ENCODE assay signal across 14 cellular contexts in the genomic region with DNA sequence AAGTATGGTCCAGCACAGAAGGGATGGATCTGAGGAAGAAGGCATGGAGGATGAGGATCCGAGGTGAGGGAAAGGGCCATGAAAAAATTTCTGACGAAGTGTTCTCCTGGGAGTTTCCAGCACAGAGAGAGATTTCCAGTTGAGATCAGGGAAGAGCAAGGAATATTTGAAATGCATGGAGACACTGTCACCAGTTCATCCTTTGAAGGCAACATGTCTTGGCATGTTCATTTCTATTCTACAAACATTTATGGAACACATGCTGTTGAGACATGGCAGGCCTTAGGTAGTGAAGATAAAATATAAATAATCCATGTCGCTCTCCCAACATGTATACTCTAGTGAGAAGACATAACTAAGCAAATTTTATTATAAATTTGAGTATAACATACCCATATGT.
"Had no signal": no experiment of that assay in that cellular context is flagged by ENCODE, and none has a peak within 500 bp of the region (broad histone marks: within the 10 kb centered on the region; RNA-seq: fewer than 3 reads in every experiment).

No MANE protein-coding gene starts in this region.

- H3K79me2 ChIP-seq: parathyroid adenoma had no signal

- H2AFZ ChIP-seq: parathyroid adenoma had no signal

- H3K9ac ChIP-seq: parathyroid adenoma had no signal

- DNase-seq: activated CD4-positive, alpha-beta T cell treated with anti-CD3 and anti-CD28 coated beads, Interleukin-2, amount 10 ng/mL, durations not matched to agents 7 days and 5 days; activated CD8-positive, alpha-beta T cell treated with anti-CD3 and anti-CD28 coated beads, Interleukin-2, amount 10 ng/mL, durations not matched to agents 7 days and 5 days; activated effector memory CD4-positive, alpha-beta T cell treated with anti-CD3 and anti-CD28 coated beads, Interleukin-2, amount 50 U/mL, for 16 hours; activated T-cell treated with anti-CD3 and anti-CD28 coated beads, Interleukin-2, amount 50 U/mL, for 24 hours; anterior cingulate cortex; brain microvascular endothelial cell; effector CD4-positive, alpha-beta T cell; esophagus squamous epithelium; lower lobe of right lung; stimulated activated naive CD4-positive, alpha-beta T cell had no signal

- ATAC-seq: activated CD4-positive, CD25-positive, alpha-beta regulatory T cell treated with anti-CD3 and anti-CD28 coated beads, Interleukin-2, amount 50 U/mL, for 24 hours; activated CD8-positive, alpha-beta T cell treated with anti-CD3 and anti-CD28 coated beads, Interleukin-2, amount 10 ng/mL, durations not matched to agents 7 days and 5 days; lower lobe of right lung had no signal

- H3K27ac ChIP-seq: brain microvascular endothelial cell, esophagus squamous epithelium, lower lobe of right lung, parathyroid adenoma had no signal

- H3K9me3 ChIP-seq: esophagus squamous epithelium, lower lobe of right lung had no signal

- FAIRE-seq: islet of Langerhans, urothelium cell line had no signal

- H3K4me3 ChIP-seq: esophagus squamous epithelium, lower lobe of right lung had no signal

- H3K4me1 ChIP-seq: esophagus squamous epithelium, lower lobe of right lung, parathyroid adenoma had no signal

- H3K27me3 ChIP-seq: brain microvascular endothelial cell, esophagus squamous epithelium had no signal

- H3K36me3 ChIP-seq: brain microvascular endothelial cell, lower lobe of right lung had no signal
